Comparison of ENCODE assay signal across 8 cellular contexts in the genomic region with DNA sequence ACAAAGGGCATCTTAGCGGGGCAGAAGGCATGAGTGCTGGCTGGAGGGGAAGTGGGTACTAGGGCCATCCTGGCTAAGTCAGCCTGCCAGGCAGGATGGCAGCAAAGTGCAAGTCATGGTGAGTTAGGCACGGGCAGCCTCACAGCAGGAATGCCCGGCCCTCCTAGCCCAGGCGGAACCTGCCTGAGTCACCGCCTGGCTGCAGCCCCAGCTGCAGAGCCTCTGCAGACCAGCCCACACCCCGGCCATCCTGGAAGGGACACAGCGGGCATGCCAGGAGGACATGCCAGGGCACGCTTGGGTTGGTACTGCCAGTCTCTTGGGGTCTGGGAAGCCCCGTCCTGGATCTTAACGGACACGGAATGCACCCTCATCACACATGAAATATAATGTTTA. TPM values are rescaled to one million over a fixed set of nuclear protein-coding genes. Genes with fewer than 3 reads are reported as not detected.
DNase-seq lines count a peak whose midpoint lies in the region; ATAC-seq and TF ChIP-seq lines count a peak whose summit lies in the region.

No MANE protein-coding gene starts in this region.

- TF ChIP-seq CTCF in brain (conservative IDR thresholded peaks at IDR 0.05) (no peak), upper lobe of right lung (IDR thresholded peaks at IDR 0.05) (no peak)

- no peak for TF ChIP-seq POLR2A in GM18505 (IDR thresholded peaks at IDR 0.05; ENCODE audit: borderline replicate concordance, extremely low read depth, insufficient read depth, insufficient read length)

- no peak overlapping the region for H3K4me3 Mint-ChIP-seq in brain
- H3K4me3 Mint-ChIP-seq in T-helper 2 cell treated with Interferon-gamma antibody and Interleukin-4, amounts not matched to agents 5 μg/mL and 100 μg/mL, for 36 hours, result no peak overlapping the region

- H3K27me3 ChIP-seq in MG63 (no peaks in the 10 kb centered on the region), upper lobe of right lung (no peaks in the 10 kb centered on the region)

- peaks cover 0 to under 1% (median 0%) of the 10 kb centered on the region in 5 experiments for H3K9me3 Mint-ChIP-seq in brain
- H3K9me3 Mint-ChIP-seq in T-helper 2 cell treated with Interferon-gamma antibody and Interleukin-4, amounts not matched to agents 5 μg/mL and 100 μg/mL, for 36 hours, result no peaks in the 10 kb centered on the region

- H3K27ac Mint-ChIP-seq in brain, result peak overlapping the region in 4 of 5 experiments; percentile 66 to 82 (median 76)
- H3K27ac Mint-ChIP-seq in T-helper 2 cell treated with Interferon-gamma antibody and Interleukin-4, amounts not matched to agents 5 μg/mL and 100 μg/mL, for 36 hours, result no peak overlapping the region

- peaks cover 13% of the 10 kb centered on the region for H3K4me1 ChIP-seq in upper lobe of right lung

- ATAC-seq in left lobe of liver, result peak; percentile 89
- ATAC-seq in upper lobe of right lung, result peak; percentile 94
- no peak for ATAC-seq in GM18505 (IDR thresholded peaks at IDR 0.05; ENCODE audit: unreplicated experiment)

- peaks cover 7% of the 10 kb centered on the region for H3K27me3 Mint-ChIP-seq in brain
- peaks cover 6% of the 10 kb centered on the region for H3K27me3 Mint-ChIP-seq in T-helper 2 cell treated with Interferon-gamma antibody and Interleukin-4, amounts not matched to agents 5 μg/mL and 100 μg/mL, for 36 hours (ENCODE audit: low read depth)

- peak overlapping the region; percentile 76 for H3K27ac ChIP-seq in upper lobe of right lung

- H3K9me3 ChIP-seq in MG63 (no peaks in the 10 kb centered on the region), upper lobe of right lung (no peaks in the 10 kb centered on the region)

- H3K36me3 ChIP-seq in MG63, result no peaks in the 10 kb centered on the region
- H3K36me3 ChIP-seq in upper lobe of right lung, result no peaks in the 10 kb centered on the region

- intact Hi-C loops in upper lobe of right lung (cut with DNase I), result no loop called here

- H3K4me3 ChIP-seq in MG63 (no peak overlapping the region), upper lobe of right lung (no peak overlapping the region)

- peaks cover 40% of the 10 kb centered on the region for H3K4me1 Mint-ChIP-seq in brain
- no peaks in the 10 kb centered on the region for H3K4me1 Mint-ChIP-seq in T-helper 2 cell treated with Interferon-gamma antibody and Interleukin-4, amounts not matched to agents 5 μg/mL and 100 μg/mL, for 36 hours (ENCODE audit: low read depth)

- no peaks in the 10 kb centered on the region for H3K36me3 Mint-ChIP-seq in brain
- no peaks in the 10 kb centered on the region for H3K36me3 Mint-ChIP-seq in T-helper 2 cell treated with Interferon-gamma antibody and Interleukin-4, amounts not matched to agents 5 μg/mL and 100 μg/mL, for 36 hours (ENCODE audit: low read depth)

- DNase-seq in AG08396 (ENCODE audit: low spot score) (peak; percentile 82), MG63 (peak; percentile 97), left lobe of liver (ENCODE audit: low spot score) (peak; percentile 88), upper lobe of right lung (peak; percentile 91), activated gamma-delta T cell (lab: John Stamatoyannopoulos, UW) (no peak)
- no peak for DNase-seq in T-helper 2 cell treated with Interferon-gamma antibody and Interleukin-4, amounts not matched to agents 5 μg/mL and 100 μg/mL, for 36 hours (ENCODE audit: low spot score)

RNA-seq across cellular contexts. Expression of gene ALDH3A1, which starts 4.9 kb away (rescaled TPM):
- 240 and 395 TPM in 2 replicates for total RNA-seq in MG63 (2014; rRNA removed; shearing (Covaris generic); ENCODE audit: low replicate concordance)
- polyA plus RNA-seq in brain (ENCODE audit: insufficient read depth, low read depth, low replicate concordance), result 0.76 TPM
- 1.5 TPM for total RNA-seq in left lobe of liver
- total RNA-seq in upper lobe of right lung, result 10.5 TPM

RNA-seq across cellular contexts. Expression of gene SLC47A2, which starts 36.7 kb away (rescaled TPM):
- 24.8 and 27.9 TPM in 2 replicates for total RNA-seq in MG63 (2014; rRNA removed; shearing (Covaris generic); ENCODE audit: low replicate concordance)
- polyA plus RNA-seq in brain (ENCODE audit: insufficient read depth, low read depth, low replicate concordance), result not detected
- total RNA-seq in left lobe of liver (not detected), upper lobe of right lung (not detected)

Comparison
In these comparisons a context has a peak if more than half of its experiments do, and no peak if none do; other contexts are left out.
1. DNase-seq: peak in AG08396 (single experiment), MG63 (single experiment), left lobe of liver (single experiment) and upper lobe of right lung (single experiment); none in T-helper 2 cell treated with Interferon-gamma antibody and Interleukin-4, amounts not matched to agents 5 μg/mL and 100 μg/mL, for 36 hours (single experiment) and activated gamma-delta T cell (single experiment).
2. RNA of gene ALDH3A1, which starts 4.9 kb away (total RNA-seq): 240 to 395 TPM in MG63; 10.5 TPM in upper lobe of right lung (single experiment) and 1.5 TPM in left lobe of liver (single experiment); every median in the first group is over 10 times any median in the second.
3. RNA of gene SLC47A2, which starts 36.7 kb away (total RNA-seq): 24.8 to 27.9 TPM in MG63; not detected in upper lobe of right lung (single experiment) and not detected in left lobe of liver (single experiment); every median in the first group is over 10 times any median in the second.